18 cellular contexts compared by ENCODE assay signal in genomic region chr4:1833307-1834046, GRCh38. TPM values are rescaled to one million over a fixed set of nuclear protein-coding genes. Genes with fewer than 3 reads are reported as not detected.
DNase-seq lines count a peak whose midpoint lies in the region; ATAC-seq and TF ChIP-seq lines count a peak whose summit lies in the region.
"Had no signal": no experiment of that assay in that cellular context is flagged by ENCODE, and none has a peak within 500 bp of the region (broad histone marks: within the 10 kb centered on the region; RNA-seq: fewer than 3 reads in every experiment).

No MANE protein-coding gene starts in this region.

- no peak overlapping the region for H3K4me3 Mint-ChIP-seq in activated CD4-positive, alpha-beta memory T cell treated with anti-CD3 and anti-CD28 coated beads, Interleukin-2, amount 10 ng/mL, durations not matched to agents 7 days and 5 days
- H3K4me3 Mint-ChIP-seq in CD14-positive monocyte: no peak overlapping the region

- H3K4me3 ChIP-seq in cardiac muscle cell (no peak overlapping the region), vagina (no peak overlapping the region)
- H3K4me3 ChIP-seq: esophagus squamous epithelium, tibial nerve had no signal

- peaks cover 30% of the 10 kb centered on the region for H3K36me3 Mint-ChIP-seq in activated CD4-positive, alpha-beta memory T cell treated with anti-CD3 and anti-CD28 coated beads, Interleukin-2, amount 10 ng/mL, durations not matched to agents 7 days and 5 days (ENCODE audit: low read depth)
- peaks cover 72 to 86% of the 10 kb centered on the region in 2 donors for H3K36me3 Mint-ChIP-seq in CD14-positive monocyte

- H3K27me3 Mint-ChIP-seq in activated CD4-positive, alpha-beta memory T cell treated with anti-CD3 and anti-CD28 coated beads, Interleukin-2, amount 10 ng/mL, durations not matched to agents 7 days and 5 days: no peaks in the 10 kb centered on the region
- H3K27me3 Mint-ChIP-seq in CD14-positive monocyte (ENCODE audit: low read depth in 3 of 3): peaks cover 0 to 1% (median 1%) of the 10 kb centered on the region in 3 donors

- TF ChIP-seq CTCF in cardiac muscle cell (IDR thresholded peaks at IDR 0.05; ENCODE audit: low read depth, low read length): no peak
- TF ChIP-seq CTCF in vagina (IDR thresholded peaks at IDR 0.05): no peak
- TF ChIP-seq CTCF in CD14-positive monocyte (IDR thresholded peaks at IDR 0.05): no peak

- POLR2A ChIA-PET in activated CD4-positive, alpha-beta memory T cell treated with anti-CD3 and anti-CD28 coated beads, Interleukin-2, amount 10 ng/mL, durations not matched to agents 7 days and 5 days (lab: Charles Lee): no interaction called here

- H3K9me3 ChIP-seq in cardiac muscle cell (ENCODE audit: low read depth) (no peaks in the 10 kb centered on the region), vagina (no peaks in the 10 kb centered on the region)
- H3K9me3 ChIP-seq: esophagus squamous epithelium, tibial nerve had no signal

- CTCF ChIA-PET in activated CD4-positive, alpha-beta memory T cell treated with anti-CD3 and anti-CD28 coated beads, Interleukin-2, amount 10 ng/mL, durations not matched to agents 7 days and 5 days (lab: Charles Lee): no interaction called here

- no peak overlapping the region for H3K27ac Mint-ChIP-seq in activated CD4-positive, alpha-beta memory T cell treated with anti-CD3 and anti-CD28 coated beads, Interleukin-2, amount 10 ng/mL, durations not matched to agents 7 days and 5 days
- H3K27ac Mint-ChIP-seq in CD14-positive monocyte: peak overlapping the region in 2 of 7 donors; percentile 30 to 41

- H3K4me1 Mint-ChIP-seq in activated CD4-positive, alpha-beta memory T cell treated with anti-CD3 and anti-CD28 coated beads, Interleukin-2, amount 10 ng/mL, durations not matched to agents 7 days and 5 days: peaks cover 5% of the 10 kb centered on the region
- H3K4me1 Mint-ChIP-seq in CD14-positive monocyte: peaks cover 4% of the 10 kb centered on the region

- no peak for TF ChIP-seq POLR2A in vagina (IDR thresholded peaks at IDR 0.05)

- intact Hi-C loops in Right ventricle myocardium superior (cut with DNase I) (no loop called here), vagina (cut with DNase I) (no loop called here), CD14-positive monocyte (cut with micrococcal nuclease) (no loop called here)

- H3K36me3 ChIP-seq in cardiac muscle cell: peaks cover 10% of the 10 kb centered on the region
- H3K36me3 ChIP-seq in vagina: peaks cover 0 to 74% of the 10 kb centered on the region in 2 donors

- H3K27me3 ChIP-seq in cardiac muscle cell (no peaks in the 10 kb centered on the region), vagina (no peaks in the 10 kb centered on the region)
- H3K27me3 ChIP-seq: esophagus squamous epithelium, tibial nerve had no signal

- no peak for DNase-seq in cardiac muscle cell (ENCODE audit: low read depth in 1 of 2, low spot score in 1 of 2)
- no peak for DNase-seq in Right ventricle myocardium superior
- DNase-seq in germinal center (ENCODE audit: low spot score): peak; percentile 48
- no peak for DNase-seq in activated CD4-positive, alpha-beta memory T cell treated with anti-CD3 and anti-CD28 coated beads, Interleukin-2, amount 10 ng/mL, durations not matched to agents 7 days and 5 days
- no peak for DNase-seq in SKM-1 treated with dmso at 0.1 percent for 144 hours (lab: John Stamatoyannopoulos, UW; ENCODE audit: unreplicated experiment)
- DNase-seq in vagina (ENCODE audit: extremely low spot score in 2 of 2): no peak
- no peak for DNase-seq in CD14-positive monocyte (ENCODE audit: low spot score)
- DNase-seq: activated CD4-positive, CD25-positive, alpha-beta regulatory T cell treated with anti-CD3 and anti-CD28 coated beads, Interleukin-2, amount 50 U/mL, for 72 hours; activated naive CD4-positive, alpha-beta T cell; esophagus squamous epithelium; GDM1; islet precursor cell; NCI-H1092; stimulated activated CD4-positive, alpha-beta T cell treated with anti-CD3 and anti-CD28 coated beads, Interleukin-4, amount 100 ng/mL, for 1 hour; stimulated activated CD8-positive, alpha-beta memory T cell treated with anti-CD3 and anti-CD28 coated beads, Interleukin-4, amount 100 ng/mL, for 48 hours; T-helper 2 cell had no signal

- no peak for ATAC-seq in Right ventricle myocardium superior (ENCODE audit: poor library complexity)
- peak; percentile 12 for ATAC-seq in HG03521 (IDR thresholded peaks at IDR 0.05; ENCODE audit: unreplicated experiment)

- H3K4me1 ChIP-seq in cardiac muscle cell (ENCODE audit: low read depth) (peaks cover 7% of the 10 kb centered on the region), vagina (no peaks in the 10 kb centered on the region)
- H3K4me1 ChIP-seq: esophagus squamous epithelium, tibial nerve had no signal

- H3K27ac ChIP-seq in cardiac muscle cell (peak overlapping the region; percentile 79), vagina (no peak overlapping the region)
- H3K27ac ChIP-seq: esophagus squamous epithelium, tibial nerve had no signal

- H3K9me3 Mint-ChIP-seq in activated CD4-positive, alpha-beta memory T cell treated with anti-CD3 and anti-CD28 coated beads, Interleukin-2, amount 10 ng/mL, durations not matched to agents 7 days and 5 days: no peaks in the 10 kb centered on the region
- peaks cover 0 to 2% (median 0%) of the 10 kb centered on the region in 7 donors for H3K9me3 Mint-ChIP-seq in CD14-positive monocyte

RNA-seq across cellular contexts. Expression of gene LETM1, which starts 22.5 kb away (rescaled TPM):
- total RNA-seq in cardiac muscle cell (53.3 and 61.5 TPM in 2 replicates), Right ventricle myocardium superior (41.8 TPM), vagina (67.5 TPM)
- polyA plus RNA-seq in cardiac muscle cell (22.5 and 23.3 TPM in 2 replicates), CD14-positive monocyte (1 to 10 TPM; 6.2 to 9.0 TPM)
- 10 to 100 TPM; 36.6 to 39.3 TPM for total RNA-seq in activated CD4-positive, alpha-beta memory T cell treated with anti-CD3 and anti-CD28 coated beads, Interleukin-2, amount 10 ng/mL, durations not matched to agents 7 days and 5 days

RNA-seq across cellular contexts. Expression of gene NSD2, which starts 37.7 kb away (rescaled TPM):
- total RNA-seq in cardiac muscle cell (49.8 and 91.3 TPM in 2 replicates), Right ventricle myocardium superior (32.6 TPM), vagina (38.5 TPM)
- polyA plus RNA-seq in cardiac muscle cell (49.0 and 84.6 TPM in 2 replicates), CD14-positive monocyte (1 to 10 TPM; 1.9 to 2.3 TPM)
- total RNA-seq in activated CD4-positive, alpha-beta memory T cell treated with anti-CD3 and anti-CD28 coated beads, Interleukin-2, amount 10 ng/mL, durations not matched to agents 7 days and 5 days: 100 to 1,000 TPM; 235 to 248 TPM

RNA-seq across cellular contexts. Expression of gene FGFR3, which starts 40.4 kb away (rescaled TPM):
- total RNA-seq in cardiac muscle cell: 44.3 and 47.3 TPM in 2 replicates
- 39.2 and 40.9 TPM in 2 replicates for polyA plus RNA-seq in cardiac muscle cell
- total RNA-seq in Right ventricle myocardium superior: 2.9 TPM
- under 1 TPM; 0.18 to 0.45 TPM for total RNA-seq in activated CD4-positive, alpha-beta memory T cell treated with anti-CD3 and anti-CD28 coated beads, Interleukin-2, amount 10 ng/mL, durations not matched to agents 7 days and 5 days
- 96.5 TPM for total RNA-seq in vagina
- polyA plus RNA-seq in CD14-positive monocyte: not detected

Comparison
In these comparisons a context has a peak if more than half of its experiments do, and no peak if none do; other contexts are left out.
1. RNA of gene FGFR3, which starts 40.4 kb away (total RNA-seq): 96.5 TPM in vagina (single experiment) and 44.3 to 47.3 TPM in cardiac muscle cell; 2.9 TPM in Right ventricle myocardium superior (single experiment) and 0.18 to 0.45 TPM in activated CD4-positive, alpha-beta memory T cell treated with anti-CD3 and anti-CD28 coated beads, Interleukin-2, amount 10 ng/mL, durations not matched to agents 7 days and 5 days; every median in the first group is over 10 times any median in the second.